Comparison of ENCODE assay signal across 17 cellular contexts in genomic region chr5:66680227-66680626, GRCh38.
"Had no signal": no experiment of that assay in that cellular context is flagged by ENCODE, and none has a peak within 500 bp of the region (broad histone marks: within the 10 kb centered on the region; RNA-seq: fewer than 3 reads in every experiment).

No MANE protein-coding gene starts in this region.

- ATAC-seq: activated CD4-positive, alpha-beta T cell treated with anti-CD3 and anti-CD28 coated beads for 36 hours; left ventricle myocardium superior; psoas muscle; stimulated activated effector memory CD8-positive, alpha-beta T cell treated with anti-CD3 and anti-CD28 coated beads, Interleukin-12 subunit alpha, Interleukin-12 subunit beta, amount 100 ng/mL, for 72 hours had no signal

- H3K27ac ChIP-seq: ovary, psoas muscle, right lobe of liver, stomach had no signal

- DNase-seq: activated CD4-positive, alpha-beta memory T cell treated with anti-CD3 and anti-CD28 coated beads for 36 hours; activated CD4-positive, alpha-beta T cell treated with anti-CD3 and anti-CD28 coated beads for 36 hours; activated naive CD4-positive, alpha-beta T cell treated with Interleukin-2 at 50 U/mL for 16 hours; activated naive CD8-positive, alpha-beta T cell treated with anti-CD3 and anti-CD28 coated beads, Interleukin-2, amount 10 ng/mL, durations not matched to agents 7 days and 5 days; activated T-cell treated with anti-CD3 and anti-CD28 coated beads, Interleukin-2, amount 50 U/mL, for 24 hours; amygdala; head of caudate nucleus; immature natural killer cell; kidney glomerular epithelial cell; left ventricle myocardium superior; ovary; psoas muscle; right lobe of liver; stimulated activated CD4-positive, alpha-beta T cell treated with anti-CD3 and anti-CD28 coated beads, Interleukin-4, amount 100 ng/mL, for 1 hour; stomach; T-helper 2 cell had no signal
